Comparison of ENCODE assay signal across 1 cellular context in genomic region chr13:55761986-55762385, GRCh38.
TF ChIP-seq lines count a peak whose summit lies in the region.

No MANE protein-coding gene starts in this region.

TF ChIP-seq in GM23338, 12 proteins besides CTCF, POLR2A, EP300 and RAD21 (continued from another document):
- TF ChIP-seq JUNB (IDR thresholded peaks at IDR 0.05; ENCODE audit: unreplicated experiment): no peak
TF ChIP-seq in GM23338: peak in this region for 0.
